ENCODE assay signal across 8 cellular contexts in genomic region chr7:95608344-95609173, GRCh38. TPM values are rescaled to one million over a fixed set of nuclear protein-coding genes. Genes with fewer than 3 reads are reported as not detected.
DNase-seq lines count a peak whose midpoint lies in the region; ATAC-seq and TF ChIP-seq lines count a peak whose summit lies in the region.

No MANE protein-coding gene starts in this region.

- intact Hi-C loops in right cardiac atrium (cut with DNase I), result no loop called here
- intact Hi-C loops in prostate gland (cut with DNase I), result loop anchor here (5.0 kb wide), 1 partner anchor 74 kb away; no protein-coding TSS in a partner anchor

- peak; percentile 98 for ATAC-seq in GM18861 (IDR thresholded peaks at IDR 0.05; ENCODE audit: unreplicated experiment)
- ATAC-seq in HG02981 (IDR thresholded peaks at IDR 0.05; ENCODE audit: unreplicated experiment), result peak; percentile 97
- peak; percentile 99 for ATAC-seq in right cardiac atrium

- TF ChIP-seq POLR2A in prostate gland (IDR thresholded peaks at IDR 0.05), result no peak

- TF ChIP-seq CTCF in AG09309 (IDR thresholded peaks at IDR 0.05; ENCODE audit: control insufficient read depth, insufficient read depth, low read depth, low read length, missing control alignments), result no peak
- no peak for TF ChIP-seq CTCF in astrocyte of the spinal cord (IDR thresholded peaks at IDR 0.05; ENCODE audit: low read depth, low read length)
- TF ChIP-seq CTCF in prostate gland (IDR thresholded peaks at IDR 0.05), result no peak

- H3K4me3 ChIP-seq in AG09309 (ENCODE audit: control insufficient read depth, low read depth, low read length), result peak overlapping the region; percentile 1; the same call in 1 of the 2 replicates
- peak overlapping the region; percentile 3 for H3K4me3 ChIP-seq in astrocyte of the spinal cord (ENCODE audit: low read depth, low read length)
- H3K4me3 ChIP-seq in right cardiac atrium (ENCODE audit: low read length), result peak overlapping the region; percentile 40
- H3K4me3 ChIP-seq in prostate gland, result no peak overlapping the region

- H3K36me3 ChIP-seq in prostate gland, result no peaks in the 10 kb centered on the region

- DNase-seq in AG09309 (ENCODE audit: low read depth) (peak; percentile 90), NCI-H460 (ENCODE audit: extremely low read depth, low read depth) (peak; percentile 81), astrocyte of the spinal cord (ENCODE audit: low read depth, low spot score) (peak; percentile 93), right cardiac atrium (peak; percentile 94 to 97 (median 95)), prostate gland (ENCODE audit: low spot score) (peak; percentile 75)
- DNase-seq in stimulated activated CD8-positive, alpha-beta memory T cell treated with anti-CD3 and anti-CD28 coated beads, Interleukin-4, amount 100 ng/mL, for 48 hours, result no peak

- in situ Hi-C loops in astrocyte of the spinal cord (cut with HindIII; ENCODE audit: low sequenced_read_pairs), result no loop called here

- H3K9me3 ChIP-seq in right cardiac atrium (ENCODE audit: control insufficient read depth, low read length) (no peaks in the 10 kb centered on the region), prostate gland (no peaks in the 10 kb centered on the region)

- H3K27ac ChIP-seq in right cardiac atrium (ENCODE audit: low read length) (peak overlapping the region; percentile 98), prostate gland (peak overlapping the region; percentile 69 to 71)

- H3K4me1 ChIP-seq in right cardiac atrium (ENCODE audit: control insufficient read depth, insufficient read depth, low read length) (peaks cover 3% of the 10 kb centered on the region), prostate gland (replicated peaks) (peaks cover 10% of the 10 kb centered on the region)

- 5% methylated on average over 11 of the region's 11 CpGs for WGBS in right cardiac atrium
- WGBS in prostate gland, result 12% methylated on average over 11 of the region's 11 CpGs

- H3K27me3 ChIP-seq in right cardiac atrium (ENCODE audit: control insufficient read depth, insufficient read depth) (no peaks in the 10 kb centered on the region), prostate gland (replicated peaks; ENCODE audit: insufficient read depth) (no peaks in the 10 kb centered on the region)

RNA-seq across cellular contexts. Expression of gene PDK4, which starts 12.2 kb away (rescaled TPM):
- total RNA-seq in NCI-H460 (2014; rRNA removed; shearing (Covaris generic)), result 5.8 and 6.2 TPM in 2 replicates
- polyA plus RNA-seq in NCI-H460 (2014; cell fraction: nucleus; rRNA removed), result 2.3 and 5.9 TPM in 2 replicates
- total RNA-seq in right cardiac atrium (100 to 1,000 TPM in 2 of 4 donors, 10 to 100 TPM in 2; 53.0 to 842 (median 103) TPM), prostate gland (10 to 100 TPM; 61.3 to 65.5 TPM)
- polyA plus RNA-seq in right cardiac atrium, result 133 TPM

Comparison
In these comparisons a context has a peak if more than half of its experiments do, and no peak if none do; other contexts are left out.
1. H3K4me3 ChIP-seq: peak in AG09309 (single experiment), astrocyte of the spinal cord (single experiment) and right cardiac atrium (single experiment); none in prostate gland (0 of 2).
2. Peak in every context shown above with its lines, with median percentiles within 50 percentile points of each other: ATAC-seq.